Comparison of ENCODE assay signal across 8 cellular contexts in the genomic region with DNA sequence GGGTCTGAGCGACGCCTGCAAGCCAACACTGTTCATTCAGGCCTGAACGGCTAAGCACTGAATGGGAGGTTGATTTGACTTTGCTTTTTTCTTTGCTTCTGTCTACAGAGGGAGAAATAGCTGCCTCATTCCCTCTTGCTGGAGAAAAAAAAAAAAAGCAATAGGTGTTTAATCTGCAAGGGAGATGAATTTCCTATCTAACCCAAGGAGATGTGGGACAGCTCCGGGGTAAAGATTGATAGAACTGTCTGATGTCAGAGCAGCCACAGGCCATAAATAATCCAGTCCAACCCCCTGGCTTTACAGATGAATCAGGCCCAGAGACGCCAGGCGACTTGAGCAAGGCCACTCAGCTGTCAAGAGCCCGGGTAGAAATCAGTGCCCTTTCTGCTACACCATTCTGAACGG.
DNase-seq lines count a peak whose midpoint lies in the region; ATAC-seq and TF ChIP-seq lines count a peak whose summit lies in the region.

No MANE protein-coding gene starts in this region.

- DNase-seq in activated naive CD4-positive, alpha-beta T cell (lab: John Stamatoyannopoulos, UW), result no peak
- DNase-seq in ascending aorta (ENCODE audit: low spot score in 2 of 2), result no peak
- no peak for DNase-seq in memory B cell (ENCODE audit: low spot score in 2 of 2)
- DNase-seq in upper lobe of left lung, result no peak
- no peak for DNase-seq in DMS79 treated with DMSO at 0.1 percent for 48 hours (lab: John Stamatoyannopoulos, UW)
- no peak for DNase-seq in SIG-M5 treated with dmso at 0.1 percent for 504 hours (lab: John Stamatoyannopoulos, UW; ENCODE audit: unreplicated experiment)
- no peak for DNase-seq in GM10266 (ENCODE audit: extremely low spot score)

- peak overlapping the region; percentile 83 for H3K4me3 Mint-ChIP-seq in activated naive CD4-positive, alpha-beta T cell treated with anti-CD3 and anti-CD28 coated beads, Interleukin-2, amount 50 U/mL, for 24 hours
- peak overlapping the region; percentile 96 for H3K4me3 Mint-ChIP-seq in memory B cell

- 39 to 44% methylated on average over 8 of the region's 8 CpGs for WGBS in upper lobe of left lung, 2 donors

- no peak for TF ChIP-seq EP300 in upper lobe of left lung (IDR thresholded peaks at IDR 0.05)

- H3K36me3 ChIP-seq in ascending aorta (no peaks in the 10 kb centered on the region), upper lobe of left lung (no peaks in the 10 kb centered on the region)

- H3K27me3 ChIP-seq in ascending aorta, result no peaks in the 10 kb centered on the region
- H3K27me3 ChIP-seq in upper lobe of left lung, result no peaks in the 10 kb centered on the region

- H3K27ac ChIP-seq in ascending aorta, result peak overlapping the region; percentile 81 to 98
- H3K27ac ChIP-seq in upper lobe of left lung, result peak overlapping the region; percentile 78 to 98 (median 89)

- H3K27ac Mint-ChIP-seq in activated naive CD4-positive, alpha-beta T cell treated with anti-CD3 and anti-CD28 coated beads, Interleukin-2, amount 50 U/mL, for 24 hours, result peak overlapping the region; percentile 93
- peak overlapping the region; percentile 79 for H3K27ac Mint-ChIP-seq in memory B cell

- H3K4me1 ChIP-seq in ascending aorta (peaks cover 9 to 18% of the 10 kb centered on the region in 2 donors), upper lobe of left lung (peaks cover 9 to 21% (median 14%) of the 10 kb centered on the region in 4 donors)

- H3K4me1 Mint-ChIP-seq in activated naive CD4-positive, alpha-beta T cell treated with anti-CD3 and anti-CD28 coated beads, Interleukin-2, amount 50 U/mL, for 24 hours, result peaks cover 16% of the 10 kb centered on the region
- H3K4me1 Mint-ChIP-seq in memory B cell, result peaks cover 7% of the 10 kb centered on the region

- TF ChIP-seq CTCF in ascending aorta (IDR thresholded peaks at IDR 0.05) (no peak), upper lobe of left lung (IDR thresholded peaks at IDR 0.05) (no peak), GM10266 (IDR thresholded peaks at IDR 0.05; ENCODE audit: control insufficient read depth, insufficient read depth, low read depth, missing control alignments) (no peak)

- no peaks in the 10 kb centered on the region for H3K9me3 Mint-ChIP-seq in activated naive CD4-positive, alpha-beta T cell treated with anti-CD3 and anti-CD28 coated beads, Interleukin-2, amount 50 U/mL, for 24 hours
- no peaks in the 10 kb centered on the region for H3K9me3 Mint-ChIP-seq in memory B cell

- H3K9me3 ChIP-seq in ascending aorta (no peaks in the 10 kb centered on the region), upper lobe of left lung (no peaks in the 10 kb centered on the region)

- ATAC-seq in memory B cell (ENCODE audit: low read depth) (no peak), upper lobe of left lung (ENCODE audit: low FRiP score in 2 of 2) (peak in 1 of 2 donors; percentile 0)

- TF ChIP-seq POLR2A in upper lobe of left lung (IDR thresholded peaks at IDR 0.05), result no peak

- intact Hi-C loops in ascending aorta (cut with DNase I), result loop anchor here (1.0 to 5.0 kb wide), 5 partner anchors 47 to 1023 kb away; no protein-coding TSS in a partner anchor

- peak overlapping the region; percentile 45 to 84 for H3K4me3 ChIP-seq in ascending aorta
- H3K4me3 ChIP-seq in upper lobe of left lung, result peak overlapping the region in 3 of 4 donors; percentile 15 to 95 (median 83)

- no peaks in the 10 kb centered on the region for H3K27me3 Mint-ChIP-seq in activated naive CD4-positive, alpha-beta T cell treated with anti-CD3 and anti-CD28 coated beads, Interleukin-2, amount 50 U/mL, for 24 hours
- H3K27me3 Mint-ChIP-seq in memory B cell, result no peaks in the 10 kb centered on the region

- H3K36me3 Mint-ChIP-seq in activated naive CD4-positive, alpha-beta T cell treated with anti-CD3 and anti-CD28 coated beads, Interleukin-2, amount 50 U/mL, for 24 hours, result peaks cover 1% of the 10 kb centered on the region
- H3K36me3 Mint-ChIP-seq in memory B cell, result no peaks in the 10 kb centered on the region
